ENCODE assay signal across 8 cellular contexts in the genomic region with DNA sequence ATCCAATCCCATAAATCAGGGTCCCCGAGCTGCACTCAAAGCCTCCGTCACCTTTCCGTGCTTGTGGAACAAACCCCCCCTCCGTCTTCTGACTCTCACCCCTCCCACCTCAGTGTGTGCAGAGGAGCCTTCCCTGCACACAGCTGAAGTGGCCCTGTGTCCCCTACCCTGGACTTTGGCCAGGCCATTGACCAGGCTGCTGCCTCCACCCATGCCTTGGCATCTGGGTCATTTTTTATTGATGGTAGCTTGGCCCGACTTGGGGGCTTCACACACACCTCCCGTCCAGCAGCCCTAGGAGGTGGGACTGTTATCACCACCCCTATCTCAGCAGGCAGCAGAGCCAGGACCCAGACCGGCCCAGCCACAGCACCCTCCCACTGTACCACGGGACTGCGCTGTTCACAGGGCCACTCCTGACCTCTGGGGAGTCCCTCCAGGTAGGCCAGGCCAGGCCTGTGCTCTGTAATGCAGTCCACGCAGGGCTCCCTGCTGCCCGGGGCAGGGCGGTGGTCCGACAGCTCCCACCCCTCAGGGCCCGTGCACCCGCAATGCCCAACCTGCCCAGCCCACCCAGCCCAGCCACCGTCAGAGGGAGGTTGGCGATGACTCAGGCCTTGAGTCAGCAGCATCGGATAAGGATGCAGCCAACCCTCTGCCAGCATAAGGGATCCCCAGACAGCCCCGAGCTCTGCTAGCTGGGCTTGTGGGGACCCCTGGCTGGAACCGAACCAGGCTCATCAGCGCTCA. TPM values are rescaled to one million over a fixed set of nuclear protein-coding genes. Genes with fewer than 3 reads are reported as not detected.
DNase-seq lines count a peak whose midpoint lies in the region; ATAC-seq, FAIRE-seq and TF ChIP-seq lines count a peak whose summit lies in the region.

No MANE protein-coding gene starts in this region.

- CTCF ChIA-PET in H1 (lab: Charles Lee; ENCODE audit: partially characterized antibody), result interaction anchor here (1.0 to 7.2 kb wide), 15 partner anchors 10 to 70 kb away, joined by 3 to 70 read pairs (median 6); a partner anchor contains a TSS

- H3K4me2 ChIP-seq in H1 (ENCODE audit: insufficient read depth in 1 of 2, low read depth in 2 of 2, low read length in 2 of 2), result no peak overlapping the region; a peak in 1 of 4 replicates

- no peak overlapping the region for H3K4me3 ChIP-seq in NB4 (ENCODE audit: low read depth, low read length)
- no peak overlapping the region for H3K4me3 ChIP-seq in H1 (ENCODE audit: extremely low read depth in 1 of 4, insufficient read depth in 2 of 4, low read depth in 3 of 4, low read length in 4 of 4)
- H3K4me3 ChIP-seq in muscle layer of duodenum (ENCODE audit: low read depth in 1 of 2, low read length in 2 of 2), result no peak overlapping the region

- H4K5ac ChIP-seq in H1 (ENCODE audit: insufficient read length, low read depth, low read length), result no peak overlapping the region

- peak overlapping the region; percentile 90; the same call in 1 of the 2 replicates for H2AK5ac ChIP-seq in H1 (ENCODE audit: low read depth, low read length)

- no peaks in the 10 kb centered on the region for H3K79me1 ChIP-seq in H1 (ENCODE audit: low read depth, low read length)

- no peak overlapping the region for H3K27ac ChIP-seq in H1 (ENCODE audit: low read depth, low read length)
- peak overlapping the region; percentile 67 for H3K27ac ChIP-seq in muscle layer of duodenum (ENCODE audit: low read length)

- H4K20me1 ChIP-seq in H1 (replicated peaks in 1 of 2; ENCODE audit: control insufficient read depth in 1 of 2, insufficient read depth in 2 of 2, low read length in 2 of 2), result peaks cover 0 to 4% of the 10 kb centered on the region in 2 experiments

- peak overlapping the region; percentile 99 for H2BK20ac ChIP-seq in H1 (ENCODE audit: low read length)

- H3K27me3 ChIP-seq in H1 (replicated peaks in 1 of 4; ENCODE audit: control insufficient read depth in 3 of 4, extremely low read depth in 1 of 4, insufficient read depth in 3 of 4, low read length in 3 of 4) (peaks cover 0 to 7% (median 0%) of the 10 kb centered on the region in 4 experiments; a peak in 3 of 7 replicates), muscle layer of duodenum (ENCODE audit: low read depth, low read length) (no peaks in the 10 kb centered on the region)

- H3K79me2 ChIP-seq in H1 (ENCODE audit: control insufficient read depth in 1 of 2, insufficient read depth in 2 of 2, low read length in 2 of 2), result no peaks in the 10 kb centered on the region

- WGBS in H1 (ENCODE audit: extremely low coverage in 1 of 2, insufficient coverage in 1 of 2, insufficient read length in 1 of 2, insufficient replicate concordance in 2 of 2, low coverage in 1 of 2, low lambda C conversion rate in 2 of 2, missing lambda C conversion rate in 1 of 2), 2 experiments, result 85% methylated on average over 21 of the region's 21 CpGs; no CpG with 5 or more reads in 1 of the 2 experiments

- TF ChIP-seq CTCF in NB4 (IDR thresholded peaks at IDR 0.05; ENCODE audit: low read depth, low read length) (no peak), H1 (IDR thresholded peaks at IDR 0.05; ENCODE audit: control extremely low read depth in 1 of 3, insufficient read depth in 1 of 3, low read depth in 1 of 3, low read length in 3 of 3) (no peak)

- H2BK12ac ChIP-seq in H1 (ENCODE audit: low read depth, low read length), result peak overlapping the region; percentile 98

- peak overlapping the region; percentile 95 for H3K18ac ChIP-seq in H1 (ENCODE audit: extremely low read depth, low read length)

- no peak overlapping the region for H3K56ac ChIP-seq in H1 (replicated peaks; ENCODE audit: insufficient read length, low read depth, low read length)

- TF ChIP-seq EP300 in H1 (IDR thresholded peaks at IDR 0.05; ENCODE audit: borderline replicate concordance in 1 of 2, low read depth in 2 of 2, low read length in 2 of 2), result no peak

- no peak overlapping the region; the same call in 1 of the 2 replicates for H4K8ac ChIP-seq in H1 (ENCODE audit: extremely low read depth, insufficient read depth, low read length)

- no peak overlapping the region for H3K14ac ChIP-seq in H1 (ENCODE audit: insufficient read length)

- no peaks in the 10 kb centered on the region for H3K9me3 ChIP-seq in H1 (ENCODE audit: insufficient read depth in 2 of 2, low read depth in 1 of 2, low read length in 1 of 2)
- no peaks in the 10 kb centered on the region for H3K9me3 ChIP-seq in muscle layer of duodenum (ENCODE audit: control insufficient read depth in 1 of 2, low read length in 2 of 2)

- no peak for ATAC-seq in HG03196 (IDR thresholded peaks at IDR 0.05; ENCODE audit: unreplicated experiment)
- ATAC-seq in GM18520 (IDR thresholded peaks at IDR 0.05; ENCODE audit: unreplicated experiment), result no peak

- H3K9ac ChIP-seq in H1 (replicated peaks in 1 of 4; ENCODE audit: extremely low read depth in 1 of 4, low read depth in 3 of 4, low read length in 3 of 4), result no peak overlapping the region

- DNase-seq in AG08396 (ENCODE audit: low spot score) (peak; percentile 90), NB4 (ENCODE audit: low read depth) (peak; percentile 67), H1 (ENCODE audit: low read depth in 1 of 2, low spot score in 2 of 2) (no peak), NK-92 (lab: John Stamatoyannopoulos, UW; ENCODE audit: unreplicated experiment) (no peak), HuH-7 (ENCODE audit: low spot score) (no peak)

- H3K4ac ChIP-seq in H1 (replicated peaks; ENCODE audit: insufficient read length, low read depth, low read length), result peak overlapping the region; percentile 80

- no peak for TF ChIP-seq RAD21 in H1 (IDR thresholded peaks at IDR 0.05 in 1 of 2, conservative IDR thresholded peaks at IDR 0.05 in 1 of 2; ENCODE audit: low read depth in 2 of 2, low read length in 2 of 2)

- peak overlapping the region; percentile 98; the same call in 1 of the 2 replicates for H2BK15ac ChIP-seq in H1 (ENCODE audit: low read length)

- POLR2A ChIA-PET in H1 (lab: Charles Lee; ENCODE audit: partially characterized antibody), result interaction anchor here (0.6 to 9.8 kb wide), 5 partner anchors 8 to 766 kb away, joined by 3 to 94 read pairs (median 11); a partner anchor contains a TSS

- peaks cover 11 to 71% (median 51%) of the 10 kb centered on the region in 4 experiments for H3K4me1 ChIP-seq in H1 (replicated peaks in 1 of 4; ENCODE audit: control insufficient read depth in 3 of 4, insufficient read depth in 4 of 4, low read length in 3 of 4)
- H3K4me1 ChIP-seq in muscle layer of duodenum (ENCODE audit: control insufficient read depth in 1 of 2, insufficient read depth in 2 of 2, low read length in 2 of 2), result peaks cover 27 to 48% of the 10 kb centered on the region in 2 donors

- H2BK120ac ChIP-seq in H1 (replicated peaks; ENCODE audit: low read depth, low read length), result peak overlapping the region; percentile 61

- peak overlapping the region; percentile 80 for H2BK5ac ChIP-seq in H1 (ENCODE audit: low read depth, low read length)

- no peak for TF ChIP-seq POLR2A in NB4 (IDR thresholded peaks at IDR 0.05; ENCODE audit: extremely low read depth, insufficient read length)
- no peak for TF ChIP-seq POLR2A in H1 (IDR thresholded peaks at IDR 0.05; ENCODE audit: control extremely low read depth in 1 of 2, low read depth in 2 of 2, low read length in 2 of 2)

- no peak for FAIRE-seq in H1 (lab: Jason Lieb, UNC)

- peak overlapping the region; percentile 92 for H4K91ac ChIP-seq in H1 (replicated peaks; ENCODE audit: insufficient read length, low read length)

- peaks cover 13% of the 10 kb centered on the region; the same call in 1 of the 2 replicates for H3K23me2 ChIP-seq in H1 (ENCODE audit: low read depth, low read length)

- H3K36me3 ChIP-seq in H1 (ENCODE audit: control insufficient read depth in 2 of 4, insufficient read depth in 4 of 4, low read length in 3 of 4) (no peaks in the 10 kb centered on the region), muscle layer of duodenum (ENCODE audit: control insufficient read depth in 1 of 2, insufficient read depth in 2 of 2, low read length in 2 of 2) (no peaks in the 10 kb centered on the region)

- H3K23ac ChIP-seq in H1 (ENCODE audit: insufficient read length), result no peak overlapping the region

- no peak overlapping the region for H2AFZ ChIP-seq in H1 (ENCODE audit: low read length)

TF ChIP-seq in H1, 55 proteins besides CTCF, POLR2A, EP300 and RAD21 (continues in another document):
- TF ChIP-seq CBX5 (IDR thresholded peaks at IDR 0.05; ENCODE audit: low read depth, low read length), result no peak
- TF ChIP-seq BACH1 (IDR thresholded peaks at IDR 0.05; ENCODE audit: low read length), result peak; percentile 69; the same call in 1 of the 2 replicates
- TF ChIP-seq CEBPB (IDR thresholded peaks at IDR 0.05; ENCODE audit: low read depth, low read length), result no peak
- no peak for TF ChIP-seq TEAD4 (IDR thresholded peaks at IDR 0.05; ENCODE audit: low read depth, low read length)
- TF ChIP-seq, protein P1, sequence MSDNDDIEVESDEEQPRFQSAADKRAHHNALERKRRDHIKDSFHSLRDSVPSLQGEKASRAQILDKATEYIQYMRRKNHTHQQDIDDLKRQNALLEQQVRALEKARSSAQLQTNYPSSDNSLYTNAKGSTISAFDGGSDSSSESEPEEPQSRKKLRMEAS (IDR thresholded peaks at IDR 0.05), result no peak
- TF ChIP-seq MAFK (IDR thresholded peaks at IDR 0.05; ENCODE audit: low read depth, low read length), result peak; percentile 54; the same call in 1 of the 2 replicates
- no peak for TF ChIP-seq ZNF274 (IDR thresholded peaks at IDR 0.05; ENCODE audit: borderline replicate concordance, extremely low read depth, low read length)
- no peak for TF ChIP-seq YY1 (IDR thresholded peaks at IDR 0.05; ENCODE audit: low read depth, low read length)

RNA-seq across cellular contexts. Expression of a gene that starts 9.2 kb away (rescaled TPM):
- total RNA-seq in H1 (2021; fragmentation: NEBNext Ultra II Directional; extraction: Animal tissue kit (Norgen Biotek cat#: 25700)), result 54.0 and 59.5 TPM in 2 replicates
- polyA plus RNA-seq in H1 (2011; rRNA removed), result 29.1 and 42.3 TPM in 2 replicates
- 28.5 TPM for polyA plus RNA-seq in H1 (2011; cell fraction: cytosol; rRNA removed)
- 143 TPM for polyA plus RNA-seq in H1 (2011; cell fraction: nucleus; rRNA removed)
- 27.3 to 49.9 TPM (median 47.0 TPM) in 4 replicates for polyA plus RNA-seq in H1 (2012, experiment 1 of 2)
- polyA plus RNA-seq in H1 (2012, experiment 2 of 2), result 33.6 TPM
- 36.0 TPM for polyA plus RNA-seq in H1 (2013, experiment 1 of 2)
- polyA plus RNA-seq in H1 (2013, experiment 2 of 2), result 32.6 TPM
- 12.8 and 15.1 TPM in 2 replicates for polyA minus RNA-seq in H1 (2011; rRNA and poly(A)+ RNA removed)
- polyA minus RNA-seq in H1 (2011; cell fraction: cytosol; rRNA and poly(A)+ RNA removed), result 22.1 TPM
- polyA minus RNA-seq in H1 (2011; cell fraction: nucleus; rRNA and poly(A)+ RNA removed), result 27.8 TPM

RNA-seq across cellular contexts. Expression of a gene that starts 43.8 kb away (rescaled TPM):
- 7.9 and 8.9 TPM in 2 replicates for total RNA-seq in H1 (2021; fragmentation: NEBNext Ultra II Directional; extraction: Animal tissue kit (Norgen Biotek cat#: 25700))
- polyA plus RNA-seq in H1 (2011; rRNA removed), result 7.1 and 9.4 TPM in 2 replicates
- 12.8 TPM for polyA plus RNA-seq in H1 (2011; cell fraction: cytosol; rRNA removed)
- 43.4 TPM for polyA plus RNA-seq in H1 (2011; cell fraction: nucleus; rRNA removed)
- polyA plus RNA-seq in H1 (2012, experiment 1 of 2), result 8.2 to 15.0 TPM (median 11.8 TPM) in 4 replicates
- 9.8 TPM for polyA plus RNA-seq in H1 (2012, experiment 2 of 2)
- 6.2 TPM for polyA plus RNA-seq in H1 (2013, experiment 1 of 2)
- polyA plus RNA-seq in H1 (2013, experiment 2 of 2), result 5.8 TPM
- 3.2 and 7.1 TPM in 2 replicates for polyA minus RNA-seq in H1 (2011; rRNA and poly(A)+ RNA removed)
- polyA minus RNA-seq in H1 (2011; cell fraction: cytosol; rRNA and poly(A)+ RNA removed), result 2.6 TPM
- 11.0 TPM for polyA minus RNA-seq in H1 (2011; cell fraction: nucleus; rRNA and poly(A)+ RNA removed)

Comparison
In these comparisons a context has a peak if more than half of its experiments do, and no peak if none do; other contexts are left out.
1. DNase-seq: peak in AG08396 (single experiment) and NB4 (single experiment); none in H1 (0 of 2), NK-92 (single experiment) and HuH-7 (single experiment).